ENCODE assay signal across 19 cellular contexts in the genomic region with DNA sequence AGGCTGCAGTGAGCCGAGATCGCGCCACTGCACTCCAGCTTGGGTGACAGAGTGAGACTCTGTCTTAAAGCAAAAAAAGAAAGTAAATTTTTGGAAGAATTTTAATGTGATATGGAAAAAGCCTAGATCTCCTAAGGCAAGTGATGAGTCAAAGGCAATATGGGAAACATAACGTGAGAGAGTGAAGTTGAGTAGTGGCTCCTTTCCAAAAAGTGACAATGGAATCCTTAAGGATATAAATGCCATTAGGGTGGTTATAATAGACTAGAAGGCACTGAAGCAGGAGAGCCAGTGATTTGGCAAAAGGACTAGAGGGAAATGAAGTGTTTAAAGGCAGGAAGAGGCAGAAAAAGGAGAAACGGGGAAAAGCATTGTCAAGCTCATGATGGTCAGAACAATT. TPM values are rescaled to one million over a fixed set of nuclear protein-coding genes. Genes with fewer than 3 reads are reported as not detected.
"Had no signal": no experiment of that assay in that cellular context is flagged by ENCODE, and none has a peak within 500 bp of the region (broad histone marks: within the 10 kb centered on the region; RNA-seq: fewer than 3 reads in every experiment).

No MANE protein-coding gene starts in this region.

- ATAC-seq: gastrocnemius medialis, heart right ventricle, left colon, lower lobe of right lung had no signal

- H3K27me3 ChIP-seq: gastrocnemius medialis, heart right ventricle, thyroid gland, uterus had no signal

- H3K4me3 ChIP-seq: coronary artery, gastrocnemius medialis, heart right ventricle, lower lobe of right lung, thyroid gland, uterus had no signal

- H3K9me3 ChIP-seq: gastrocnemius medialis, lower lobe of right lung, thyroid gland, uterus had no signal

- H3K27ac Mint-ChIP-seq: activated CD4-positive, alpha-beta T cell treated with anti-CD3 and anti-CD28 coated beads, Interleukin-2, amount 10 ng/mL, durations not matched to agents 7 days and 5 days; activated naive CD8-positive, alpha-beta T cell treated with anti-CD3 and anti-CD28 coated beads, Interleukin-2, amount 10 ng/mL, durations not matched to agents 7 days and 5 days; naive B cell had no signal

- H3K27ac ChIP-seq: coronary artery, gastrocnemius medialis, heart right ventricle, lower lobe of right lung, thyroid gland, uterus had no signal

- H3K9me3 Mint-ChIP-seq: activated CD4-positive, alpha-beta T cell treated with anti-CD3 and anti-CD28 coated beads, Interleukin-2, amount 10 ng/mL, durations not matched to agents 7 days and 5 days had no signal

- H3K36me3 ChIP-seq: gastrocnemius medialis, heart right ventricle, lower lobe of right lung, thyroid gland, uterus had no signal

- H3K4me1 Mint-ChIP-seq: activated CD4-positive, alpha-beta T cell treated with anti-CD3 and anti-CD28 coated beads, Interleukin-2, amount 10 ng/mL, durations not matched to agents 7 days and 5 days; activated naive CD8-positive, alpha-beta T cell treated with anti-CD3 and anti-CD28 coated beads, Interleukin-2, amount 10 ng/mL, durations not matched to agents 7 days and 5 days; naive B cell had no signal

- DNase-seq: activated CD4-positive, alpha-beta T cell treated with anti-CD3 and anti-CD28 coated beads, Interleukin-2, amount 10 ng/mL, durations not matched to agents 7 days and 5 days; activated CD4-positive, CD25-positive, alpha-beta regulatory T cell; activated naive CD4-positive, alpha-beta T cell; activated naive CD8-positive, alpha-beta T cell treated with anti-CD3 and anti-CD28 coated beads, Interleukin-2, amount 10 ng/mL, durations not matched to agents 7 days and 5 days; central memory CD4-positive, alpha-beta T cell; effector CD4-positive, alpha-beta T cell; gastrocnemius medialis; heart right ventricle; left colon; lower lobe of right lung; naive B cell; stimulated activated CD4-positive, alpha-beta T cell treated with anti-CD3 and anti-CD28 coated beads, Interleukin-12 subunit alpha, Interleukin-12 subunit beta, amount 100 ng/mL, for 4 hours; stimulated activated CD4-positive, alpha-beta T cell treated with anti-CD3 and anti-CD28 coated beads, Interleukin-2, amount 100 ng/mL, for 24 hours; thyroid gland; uterus had no signal

- H3K4me1 ChIP-seq: lower lobe of right lung, uterus had no signal

- H3K36me3 Mint-ChIP-seq: activated naive CD8-positive, alpha-beta T cell treated with anti-CD3 and anti-CD28 coated beads, Interleukin-2, amount 10 ng/mL, durations not matched to agents 7 days and 5 days; naive B cell had no signal

- H3K27me3 Mint-ChIP-seq: activated CD4-positive, alpha-beta T cell treated with anti-CD3 and anti-CD28 coated beads, Interleukin-2, amount 10 ng/mL, durations not matched to agents 7 days and 5 days; activated naive CD8-positive, alpha-beta T cell treated with anti-CD3 and anti-CD28 coated beads, Interleukin-2, amount 10 ng/mL, durations not matched to agents 7 days and 5 days; naive B cell had no signal

- H3K4me3 Mint-ChIP-seq: activated CD4-positive, alpha-beta T cell treated with anti-CD3 and anti-CD28 coated beads, Interleukin-2, amount 10 ng/mL, durations not matched to agents 7 days and 5 days; activated naive CD8-positive, alpha-beta T cell treated with anti-CD3 and anti-CD28 coated beads, Interleukin-2, amount 10 ng/mL, durations not matched to agents 7 days and 5 days; brain had no signal

RNA-seq across cellular contexts. Expression of a gene that starts 25.6 kb away (rescaled TPM):
- total RNA-seq: activated CD4-positive, alpha-beta T cell treated with anti-CD3 and anti-CD28 coated beads, Interleukin-2, amount 10 ng/mL, durations not matched to agents 7 days and 5 days; activated naive CD8-positive, alpha-beta T cell treated with anti-CD3 and anti-CD28 coated beads, Interleukin-2, amount 10 ng/mL, durations not matched to agents 7 days and 5 days; mononuclear cell; T-helper 2 cell treated with Interferon-gamma antibody and Interleukin-4, amounts not matched to agents 100 ng/mL and 5 ng/mL, for 36 hours had no signal
